Comparison of ENCODE assay signal across 8 cellular contexts in the genomic region with DNA sequence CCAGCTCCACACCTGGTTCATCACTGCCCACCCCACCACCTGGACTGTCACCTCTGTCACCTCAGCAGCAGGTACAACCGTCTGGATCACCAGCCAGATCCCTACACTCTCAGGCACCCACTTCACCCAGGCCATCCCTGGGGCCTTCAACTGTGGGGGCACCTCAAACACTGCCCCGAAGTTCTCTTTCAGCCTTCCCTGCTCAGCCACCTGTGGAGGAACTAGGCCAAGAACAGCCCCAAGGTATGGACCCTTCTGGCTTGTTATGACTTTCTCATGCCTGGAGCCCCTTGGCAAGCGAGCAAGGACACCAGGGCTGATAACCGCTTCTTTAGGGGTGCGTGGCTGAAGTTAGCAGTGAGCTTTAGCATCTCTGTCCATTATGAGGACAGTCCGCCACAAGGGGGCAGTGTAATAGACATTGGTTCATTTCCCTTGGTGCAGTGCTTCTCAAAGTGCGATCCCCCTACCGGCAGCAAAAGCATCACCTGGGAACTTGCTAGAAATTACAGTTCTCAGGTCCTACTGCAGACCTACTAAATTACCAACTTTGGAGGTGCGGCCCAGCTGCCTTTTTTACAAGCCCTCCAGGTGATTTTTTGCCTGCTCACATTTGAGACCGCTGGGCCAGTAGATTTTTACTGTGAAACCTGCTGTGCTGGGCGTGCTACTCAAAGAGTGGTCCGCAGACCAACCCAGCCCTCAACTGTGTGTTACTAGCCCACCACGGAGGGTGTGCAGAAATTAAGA. TPM values are rescaled to one million over a fixed set of nuclear protein-coding genes. Genes with fewer than 3 reads are reported as not detected.
DNase-seq lines count a peak whose midpoint lies in the region; ATAC-seq and TF ChIP-seq lines count a peak whose summit lies in the region.

No MANE protein-coding gene starts in this region.

- H3K4me3 ChIP-seq in MG63 (no peak overlapping the region), fibroblast of the aortic adventitia (ENCODE audit: low read depth, low read length) (no peak overlapping the region), neutrophil (ENCODE audit: low read depth in 1 of 2, low read length in 1 of 2) (no peak overlapping the region)

- TF ChIP-seq CTCF in CD14-positive monocyte (IDR thresholded peaks at IDR 0.05) (peak; percentile 99), fibroblast of the aortic adventitia (IDR thresholded peaks at IDR 0.05; ENCODE audit: insufficient read depth, low read length) (peak; percentile 83), neutrophil (IDR thresholded peaks at IDR 0.05) (peak; percentile 84)

- peak overlapping the region in 6 of 7 donors; percentile 40 to 88 (median 81) for H3K27ac Mint-ChIP-seq in CD14-positive monocyte
- H3K27ac Mint-ChIP-seq in activated T-cell treated with anti-CD3 and anti-CD28 coated beads, Interleukin-2, amount 50 U/mL, for 72 hours: no peak overlapping the region

- H3K36me3 Mint-ChIP-seq in CD14-positive monocyte: peaks cover 42 to 63% of the 10 kb centered on the region in 2 donors
- no peaks in the 10 kb centered on the region for H3K36me3 Mint-ChIP-seq in activated T-cell treated with anti-CD3 and anti-CD28 coated beads, Interleukin-2, amount 50 U/mL, for 72 hours (ENCODE audit: insufficient read depth in 2 of 2)

- ATAC-seq in GM19467 (IDR thresholded peaks at IDR 0.05; ENCODE audit: unreplicated experiment): peak; percentile 87
- peak; percentile 97 to 99 for ATAC-seq in activated T-cell treated with anti-CD3 and anti-CD28 coated beads, Interleukin-2, amount 50 U/mL, for 72 hours (replicated peaks in 1 of 2)

- intact Hi-C loops in CD14-positive monocyte (cut with micrococcal nuclease): loop anchor here in 1 of 2 donors (5.0 kb wide), 1 partner anchor 65 kb away; no protein-coding TSS in a partner anchor

- H3K4me1 Mint-ChIP-seq in CD14-positive monocyte: peaks cover 47% of the 10 kb centered on the region
- peaks cover 8% of the 10 kb centered on the region for H3K4me1 Mint-ChIP-seq in activated T-cell treated with anti-CD3 and anti-CD28 coated beads, Interleukin-2, amount 50 U/mL, for 72 hours (ENCODE audit: low read depth)

- DNase-seq in CD14-positive monocyte (ENCODE audit: low spot score) (peak; percentile 86), MG63 (peak; percentile 73), RPMI8226 (peak; percentile 95), fibroblast of the aortic adventitia (ENCODE audit: low read depth) (peak; percentile 87), substantia nigra (lab: John Stamatoyannopoulos, UW) (peak in 45 of 49 donors; percentile 4 to 83 (median 60))
- peak; percentile 92 to 93 for DNase-seq in activated T-cell treated with anti-CD3 and anti-CD28 coated beads, Interleukin-2, amount 50 U/mL, for 72 hours

- H3K27ac ChIP-seq in neutrophil (peak overlapping the region; percentile 45), substantia nigra (ENCODE audit: low read depth, low read length, poor library complexity, severe bottlenecking) (no peak overlapping the region)

- H3K27me3 ChIP-seq in MG63 (no peaks in the 10 kb centered on the region), neutrophil (no peaks in the 10 kb centered on the region)

- H3K4me3 Mint-ChIP-seq in CD14-positive monocyte: no peak overlapping the region
- H3K4me3 Mint-ChIP-seq in activated T-cell treated with anti-CD3 and anti-CD28 coated beads, Interleukin-2, amount 50 U/mL, for 72 hours: no peak overlapping the region

- peaks cover 24 to 37% of the 10 kb centered on the region in 2 experiments for H3K4me1 ChIP-seq in neutrophil (ENCODE audit: control insufficient read depth in 1 of 2, insufficient read depth in 1 of 2, low read depth in 1 of 2, low read length in 1 of 2)

- no peaks in the 10 kb centered on the region for H3K9me3 ChIP-seq in MG63
- no peaks in the 10 kb centered on the region for H3K9me3 ChIP-seq in neutrophil

- H3K36me3 ChIP-seq in MG63: no peaks in the 10 kb centered on the region
- peaks cover 77% of the 10 kb centered on the region for H3K36me3 ChIP-seq in neutrophil

- H3K27me3 Mint-ChIP-seq in CD14-positive monocyte (ENCODE audit: low read depth in 3 of 3): peaks cover 0 to 8% (median 2%) of the 10 kb centered on the region in 3 donors
- H3K27me3 Mint-ChIP-seq in activated T-cell treated with anti-CD3 and anti-CD28 coated beads, Interleukin-2, amount 50 U/mL, for 72 hours (ENCODE audit: low read depth): peaks cover 23% of the 10 kb centered on the region

- H3K9me3 Mint-ChIP-seq in CD14-positive monocyte: no peaks in the 10 kb centered on the region
- no peaks in the 10 kb centered on the region for H3K9me3 Mint-ChIP-seq in activated T-cell treated with anti-CD3 and anti-CD28 coated beads, Interleukin-2, amount 50 U/mL, for 72 hours

RNA-seq across cellular contexts. Expression of a gene that starts 32.5 kb away (rescaled TPM):
- 1 to 10 TPM; 3.5 to 3.9 TPM for polyA plus RNA-seq in CD14-positive monocyte
- not detected in 2 replicates for total RNA-seq in MG63 (2014; rRNA removed; shearing (Covaris generic); ENCODE audit: low replicate concordance)
- total RNA-seq in activated T-cell treated with anti-CD3 and anti-CD28 coated beads, Interleukin-2, amount 50 U/mL, for 72 hours: not detected
- 0.09 TPM in 1 of 2 replicates, not detected in the other for total RNA-seq in fibroblast of the aortic adventitia (ENCODE audit: low replicate concordance)

RNA-seq across cellular contexts. Expression of a gene that starts 34.3 kb away (rescaled TPM):
- not detected for polyA plus RNA-seq in CD14-positive monocyte
- not detected in 2 replicates for total RNA-seq in MG63 (2014; rRNA removed; shearing (Covaris generic); ENCODE audit: low replicate concordance)
- total RNA-seq in activated T-cell treated with anti-CD3 and anti-CD28 coated beads, Interleukin-2, amount 50 U/mL, for 72 hours: not detected
- not detected in 2 replicates for total RNA-seq in fibroblast of the aortic adventitia (ENCODE audit: low replicate concordance)
